In genomic region chr2:27710640-27711430, GRCh38 we compare ENCODE assay signal across 19 cellular contexts. TPM values are rescaled to one million over a fixed set of nuclear protein-coding genes. Genes with fewer than 3 reads are reported as not detected.
DNase-seq lines count a peak whose midpoint lies in the region; ATAC-seq, FAIRE-seq and TF ChIP-seq lines count a peak whose summit lies in the region.
"Had no signal": no experiment of that assay in that cellular context is flagged by ENCODE, and none has a peak within 500 bp of the region (broad histone marks: within the 10 kb centered on the region; RNA-seq: fewer than 3 reads in every experiment).

No MANE protein-coding gene starts in this region.

- H3K27me3 ChIP-seq in HCT116 (ENCODE audit: insufficient read depth, low read length) (no peaks in the 10 kb centered on the region), bronchial epithelial cell (ENCODE audit: control insufficient read depth, insufficient read depth, low read length) (no peaks in the 10 kb centered on the region)
- H3K27me3 ChIP-seq: BE2C, Peyer's patch, suprapubic skin had no signal

- no peak overlapping the region for H3K4me2 ChIP-seq in HCT116 (ENCODE audit: low read length)

- H3K36me3 Mint-ChIP-seq in nephron (ENCODE audit: low read depth): no peaks in the 10 kb centered on the region

- RAD21 ChIA-PET in HCT116 (lab: Charles Lee; ENCODE audit: low non-redundant PET in 1 of 2, low total read pairs in 2 of 2, uncharacterized antibody in 2 of 2, unreplicated experiment in 2 of 2): no interaction called here

- H3K9ac ChIP-seq in HCT116 (ENCODE audit: low read length): no peak overlapping the region

- H3K9me3 ChIP-seq in HCT116 (ENCODE audit: control insufficient read depth in 1 of 2, insufficient read depth in 1 of 2, low read depth in 1 of 2, low read length in 2 of 2): no peaks in the 10 kb centered on the region
- H3K9me3 ChIP-seq: BE2C, lower lobe of right lung, Peyer's patch, suprapubic skin had no signal

- no peak overlapping the region for H3K27ac ChIP-seq in HCT116 (ENCODE audit: low read depth, low read length)
- H3K27ac ChIP-seq: lower lobe of right lung, Peyer's patch, suprapubic skin had no signal

- H3K36me3 ChIP-seq in HCT116 (ENCODE audit: control insufficient read depth in 1 of 2, insufficient read depth in 2 of 2, low read length in 2 of 2) (no peaks in the 10 kb centered on the region), bronchial epithelial cell (ENCODE audit: control insufficient read depth, insufficient read depth, low read length) (no peaks in the 10 kb centered on the region)
- H3K36me3 ChIP-seq: BE2C, lower lobe of right lung, Peyer's patch, suprapubic skin had no signal

- H2AFZ ChIP-seq in HCT116 (ENCODE audit: low read depth, low read length, poor library complexity, severe bottlenecking): no peak overlapping the region

- POLR2A ChIA-PET in HCT116 (lab: Charles Lee): no interaction called here

- no peak for ATAC-seq in HCT116
- ATAC-seq in left cardiac atrium: no peak

- peaks cover 36% of the 10 kb centered on the region for H3K4me1 Mint-ChIP-seq in nephron

- TF ChIP-seq CTCF in HCT116 (IDR thresholded peaks at IDR 0.05 in 2 of 3, conservative IDR thresholded peaks at IDR 0.05 in 1 of 3; ENCODE audit: borderline replicate concordance in 1 of 3, insufficient read depth in 1 of 3, low read depth in 2 of 3, low read length in 2 of 3) (no peak), NB4 (IDR thresholded peaks at IDR 0.05; ENCODE audit: low read depth, low read length) (no peak), bronchial epithelial cell (IDR thresholded peaks at IDR 0.05; ENCODE audit: insufficient read depth, low read length, severe bottlenecking) (no peak), nephron (IDR thresholded peaks at IDR 0.05; ENCODE audit: unreplicated experiment in 3 of 3) (no peak)

- no peak overlapping the region for H3K4me3 Mint-ChIP-seq in nephron
- H3K4me3 Mint-ChIP-seq: activated T-cell treated with anti-CD3 and anti-CD28 coated beads, Interleukin-2, amount 50 U/mL, for 4 hours; naive B cell had no signal

- no peak for FAIRE-seq in bronchial epithelial cell (lab: Jason Lieb, UNC)
- FAIRE-seq: TTC549 had no signal

- no peaks in the 10 kb centered on the region for H3K9me3 Mint-ChIP-seq in nephron
- H3K9me3 Mint-ChIP-seq: activated T-cell treated with anti-CD3 and anti-CD28 coated beads, Interleukin-2, amount 50 U/mL, for 4 hours; naive B cell had no signal

- peaks cover 13 to 45% of the 10 kb centered on the region in 2 experiments for H3K4me1 ChIP-seq in HCT116 (ENCODE audit: control insufficient read depth in 1 of 2, insufficient read depth in 2 of 2, low read length in 2 of 2)

- BruUV-seq in HCT116 (replicated peaks; lab: Mats Ljungman, UMichigan): no TSS peak

- H4K20me1 ChIP-seq in HCT116 (ENCODE audit: insufficient read depth): no peaks in the 10 kb centered on the region

- H3K4me3 ChIP-seq in HCT116 (replicated peaks in 1 of 2; ENCODE audit: low read depth in 1 of 2, low read length in 2 of 2) (no peak overlapping the region), NB4 (ENCODE audit: low read depth, low read length) (no peak overlapping the region), bronchial epithelial cell (ENCODE audit: low read depth, low read length) (no peak overlapping the region)
- H3K4me3 ChIP-seq: lower lobe of right lung, Peyer's patch, skin epidermis, suprapubic skin had no signal

- H3K79me2 ChIP-seq in HCT116 (ENCODE audit: insufficient read depth, low read length): no peaks in the 10 kb centered on the region

- intact Hi-C loops in HCT116 (cut with micrococcal nuclease): no loop called here
- intact Hi-C loops in left cardiac atrium (cut with DNase I): no loop called here

- TF ChIP-seq RAD21 in HCT116 (IDR thresholded peaks at IDR 0.05; ENCODE audit: low read depth): no peak

- TF ChIP-seq POLR2A in HCT116 (IDR thresholded peaks at IDR 0.05; ENCODE audit: borderline replicate concordance, extremely low read depth, insufficient read depth, insufficient read length): no peak
- no peak for TF ChIP-seq POLR2A in NB4 (IDR thresholded peaks at IDR 0.05; ENCODE audit: extremely low read depth, insufficient read length)

- no peak for DNase-seq in HCT116 (ENCODE audit: low read depth, low spot score)
- DNase-seq in NB4 (ENCODE audit: low read depth): peak; percentile 73
- peak; percentile 71 for DNase-seq in bronchial epithelial cell (ENCODE audit: low read depth)
- DNase-seq in stimulated activated CD4-positive, alpha-beta T cell treated with anti-CD3 and anti-CD28 coated beads, Interleukin-1b, Interleukin-23, amount 100 ng/mL, for 48 hours: no peak
- no peak for DNase-seq in left cardiac atrium
- no peak for DNase-seq in GDM1 (lab: John Stamatoyannopoulos, UW)
- DNase-seq: activated T-cell treated with anti-CD3 and anti-CD28 coated beads, Interleukin-2, amount 50 U/mL, for 4 hours; BE2C; lower lobe of right lung; naive B cell; NCI-H1105; NCI-H774; Peyer's patch; posterior cingulate gyrus; stimulated activated CD4-positive, alpha-beta T cell treated with anti-CD3 and anti-CD28 coated beads, Interleukin-4, amount 100 ng/mL, for 24 hours had no signal

- CTCF ChIA-PET in HCT116 (lab: Charles Lee): no interaction called here

- peak overlapping the region in 2 of 3 experiments; percentile 64 to 80 for H3K27ac Mint-ChIP-seq in nephron
- H3K27ac Mint-ChIP-seq: naive B cell had no signal

- peaks cover 8% of the 10 kb centered on the region for H3K27me3 Mint-ChIP-seq in nephron (ENCODE audit: low read depth)

- H3K9me2 ChIP-seq in HCT116 (ENCODE audit: insufficient read depth): no peaks in the 10 kb centered on the region

TF ChIP-seq in HCT116, 20 proteins besides CTCF, POLR2A, EP300 and RAD21:
- TF ChIP-seq REST (IDR thresholded peaks at IDR 0.05; ENCODE audit: low read depth): no peak
- no peak for TF ChIP-seq SP1 (IDR thresholded peaks at IDR 0.05; ENCODE audit: low read depth)
- no peak for TF ChIP-seq MAX (IDR thresholded peaks at IDR 0.05)
- no peak for TF ChIP-seq ELF1 (IDR thresholded peaks at IDR 0.05; ENCODE audit: borderline replicate concordance, low read depth)
- no peak for TF ChIP-seq ZFX (IDR thresholded peaks at IDR 0.05)
- no peak for TF ChIP-seq SRF (IDR thresholded peaks at IDR 0.05; ENCODE audit: low read depth)
- no peak for TF ChIP-seq YY1 (IDR thresholded peaks at IDR 0.05; ENCODE audit: extremely low read depth, insufficient replicate concordance, low read depth, low read length)
- TF ChIP-seq POLR2AphosphoS5 (IDR thresholded peaks at IDR 0.05; ENCODE audit: low read depth, low read length): no peak
- TF ChIP-seq CEBPB (IDR thresholded peaks at IDR 0.05; ENCODE audit: low read depth): peak; percentile 48

RNA-seq across cellular contexts. Expression of gene SLC4A1AP, which starts 47.1 kb away (rescaled TPM):
- 19.8 TPM for total RNA-seq in HCT116 (2021; ENCODE audit: unreplicated experiment)
- 10.1 and 12.3 TPM in 2 replicates for polyA plus RNA-seq in HCT116 (2012)
- total RNA-seq in bronchial epithelial cell: 20.5 and 27.4 TPM in 2 replicates
- 10 to 100 TPM; 16.5 to 20.7 TPM for total RNA-seq in left cardiac atrium

RNA-seq across cellular contexts. Expression of gene SUPT7L, which starts 47.4 kb away (rescaled TPM):
- 25.2 TPM for total RNA-seq in HCT116 (2021; ENCODE audit: unreplicated experiment)
- 27.8 TPM in 2 replicates for polyA plus RNA-seq in HCT116 (2012)
- total RNA-seq in bronchial epithelial cell: 10.5 and 14.7 TPM in 2 replicates
- total RNA-seq in left cardiac atrium: 10 to 100 TPM; 22.6 to 23.6 TPM

Comparison
In these comparisons a context has a peak if more than half of its experiments do, and no peak if none do; other contexts are left out.
1. DNase-seq: peak in NB4 (single experiment) and bronchial epithelial cell (single experiment); none in HCT116 (single experiment), stimulated activated CD4-positive, alpha-beta T cell treated with anti-CD3 and anti-CD28 coated beads, Interleukin-1b, Interleukin-23, amount 100 ng/mL, for 48 hours (single experiment), left cardiac atrium (single experiment) and GDM1 (single experiment).